10 cellular contexts compared by ENCODE assay signal in the genomic region with DNA sequence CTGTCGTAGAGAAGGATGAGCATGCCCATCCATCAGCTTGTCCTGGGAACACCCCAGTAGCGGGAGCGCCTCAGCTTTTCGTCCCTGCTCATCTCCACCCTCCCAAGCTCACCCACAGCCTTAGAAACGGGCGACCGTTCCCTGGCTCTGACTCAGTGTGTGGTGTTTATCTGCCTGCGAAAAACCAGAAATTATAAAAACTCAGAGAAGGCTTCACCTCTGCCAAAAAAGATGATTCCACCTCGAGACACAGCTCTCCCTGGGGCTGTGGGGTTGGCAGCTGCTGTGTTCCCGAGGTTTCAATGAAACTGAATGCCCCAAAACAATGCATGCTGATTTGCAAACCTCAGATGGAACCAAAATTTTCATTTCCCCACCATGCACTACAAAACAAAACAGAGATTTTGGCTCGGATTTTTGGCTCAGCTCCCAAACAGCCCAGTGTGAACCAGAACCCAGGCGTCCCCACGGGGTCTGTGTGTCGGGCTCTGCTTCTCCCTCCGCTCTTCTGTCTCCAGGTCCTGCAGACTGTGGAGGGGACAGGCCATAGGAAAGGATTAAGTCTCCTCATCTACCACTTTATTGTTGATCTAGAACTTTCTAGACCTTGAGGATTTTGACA.
DNase-seq lines count a peak whose midpoint lies in the region; ATAC-seq, FAIRE-seq and TF ChIP-seq lines count a peak whose summit lies in the region.
"Had no signal": no experiment of that assay in that cellular context is flagged by ENCODE, and none has a peak within 500 bp of the region (broad histone marks: within the 10 kb centered on the region; RNA-seq: fewer than 3 reads in every experiment).

No MANE protein-coding gene starts in this region.

- H3K4me2 ChIP-seq in H1 (ENCODE audit: insufficient read depth in 1 of 2, low read depth in 2 of 2, low read length in 2 of 2), result no peak overlapping the region

- H4K91ac ChIP-seq in H1 (replicated peaks; ENCODE audit: insufficient read length, low read length), result no peak overlapping the region

- H2AFZ ChIP-seq in ACC112 (ENCODE audit: low read length, unreplicated experiment) (peak overlapping the region; percentile 96), H1 (ENCODE audit: low read length) (peak overlapping the region; percentile 93; the same call in 1 of the 2 replicates)

- no peak overlapping the region for H3K4ac ChIP-seq in H1 (replicated peaks; ENCODE audit: insufficient read length, low read depth, low read length)

- TF ChIP-seq RAD21 in H1 (IDR thresholded peaks at IDR 0.05 in 1 of 2, conservative IDR thresholded peaks at IDR 0.05 in 1 of 2; ENCODE audit: low read depth in 2 of 2, low read length in 2 of 2), result no peak

- H3K9ac ChIP-seq in H1 (replicated peaks in 1 of 4; ENCODE audit: extremely low read depth in 1 of 4, low read depth in 3 of 4, low read length in 3 of 4), result no peak overlapping the region

- H3K27ac ChIP-seq in ACC112 (ENCODE audit: low read depth, low read length), result peak overlapping the region; percentile 98
- no peak overlapping the region for H3K27ac ChIP-seq in H1 (ENCODE audit: low read depth, low read length)

- no peak for TF ChIP-seq EP300 in H1 (IDR thresholded peaks at IDR 0.05; ENCODE audit: borderline replicate concordance in 1 of 2, low read depth in 2 of 2, low read length in 2 of 2)

- no peak overlapping the region for H2AK5ac ChIP-seq in H1 (ENCODE audit: low read depth, low read length)

- H3K27me3 ChIP-seq in ACC112 (ENCODE audit: insufficient read depth, low read length) (no peaks in the 10 kb centered on the region), H1 (replicated peaks in 1 of 4; ENCODE audit: control insufficient read depth in 3 of 4, extremely low read depth in 1 of 4, insufficient read depth in 3 of 4, low read length in 3 of 4) (no peaks in the 10 kb centered on the region; a peak in 1 of 7 replicates)

- no peak overlapping the region for H3K18ac ChIP-seq in H1 (ENCODE audit: extremely low read depth, low read length)

- peak overlapping the region; percentile 79 for H3K4me3 ChIP-seq in ACC112 (ENCODE audit: low read depth, low read length)
- H3K4me3 ChIP-seq in H1 (ENCODE audit: extremely low read depth in 1 of 4, insufficient read depth in 2 of 4, low read depth in 3 of 4, low read length in 4 of 4), result no peak overlapping the region

- peaks cover 10% of the 10 kb centered on the region for H3K27me3 Mint-ChIP-seq in nephron (ENCODE audit: low read depth)
- peaks cover 7% of the 10 kb centered on the region for H3K27me3 Mint-ChIP-seq in activated CD8-positive, alpha-beta memory T cell treated with anti-CD3 and anti-CD28 coated beads, Interleukin-2, amount 10 ng/mL, durations not matched to agents 7 days and 5 days
- H3K27me3 Mint-ChIP-seq in activated T-cell treated with anti-CD3 and anti-CD28 coated beads, Interleukin-2, amount 50 U/mL, for 24 hours, result no peaks in the 10 kb centered on the region

- H3K4me3 Mint-ChIP-seq in nephron, result no peak overlapping the region
- H3K4me3 Mint-ChIP-seq in activated CD8-positive, alpha-beta memory T cell treated with anti-CD3 and anti-CD28 coated beads, Interleukin-2, amount 10 ng/mL, durations not matched to agents 7 days and 5 days, result no peak overlapping the region
- no peak overlapping the region for H3K4me3 Mint-ChIP-seq in activated T-cell treated with anti-CD3 and anti-CD28 coated beads, Interleukin-2, amount 50 U/mL, for 24 hours

- H4K20me1 ChIP-seq in H1 (replicated peaks in 1 of 2; ENCODE audit: control insufficient read depth in 1 of 2, insufficient read depth in 2 of 2, low read length in 2 of 2), result no peaks in the 10 kb centered on the region

- no peak for TF ChIP-seq CTCF in H1 (IDR thresholded peaks at IDR 0.05; ENCODE audit: control extremely low read depth in 1 of 3, insufficient read depth in 1 of 3, low read depth in 1 of 3, low read length in 3 of 3)
- TF ChIP-seq CTCF in nephron (IDR thresholded peaks at IDR 0.05; ENCODE audit: unreplicated experiment in 3 of 3), result no peak

- H3K4me1 Mint-ChIP-seq in nephron, result peaks cover 44% of the 10 kb centered on the region
- H3K4me1 Mint-ChIP-seq in activated CD8-positive, alpha-beta memory T cell treated with anti-CD3 and anti-CD28 coated beads, Interleukin-2, amount 10 ng/mL, durations not matched to agents 7 days and 5 days, result peaks cover 53% of the 10 kb centered on the region
- H3K4me1 Mint-ChIP-seq in activated T-cell treated with anti-CD3 and anti-CD28 coated beads, Interleukin-2, amount 50 U/mL, for 24 hours (ENCODE audit: low read depth), result peaks cover 33% of the 10 kb centered on the region

- POLR2A ChIA-PET in H1 (lab: Charles Lee; ENCODE audit: partially characterized antibody), result interaction anchor here (0.8 kb wide), 1 partner anchor 20 kb away, joined by 3 read pairs; no protein-coding TSS in a partner anchor

- 79% methylated on average over 14 of the region's 15 CpGs; no CpG with 5 or more reads in 1 of the 2 experiments for WGBS in H1 (ENCODE audit: extremely low coverage in 1 of 2, insufficient coverage in 1 of 2, insufficient read length in 1 of 2, insufficient replicate concordance in 2 of 2, low coverage in 1 of 2, low lambda C conversion rate in 2 of 2, missing lambda C conversion rate in 1 of 2), 2 experiments

- H2BK5ac ChIP-seq in H1 (ENCODE audit: low read depth, low read length), result no peak overlapping the region

- TF ChIP-seq POLR2A in H1 (IDR thresholded peaks at IDR 0.05; ENCODE audit: control extremely low read depth in 1 of 2, low read depth in 2 of 2, low read length in 2 of 2), result no peak

- no peaks in the 10 kb centered on the region for H3K79me2 ChIP-seq in ACC112 (ENCODE audit: control insufficient read depth, insufficient read depth, low read length, unreplicated experiment)
- no peaks in the 10 kb centered on the region for H3K79me2 ChIP-seq in H1 (ENCODE audit: control insufficient read depth in 1 of 2, insufficient read depth in 2 of 2, low read length in 2 of 2)

- H4K5ac ChIP-seq in H1 (ENCODE audit: insufficient read length, low read depth, low read length), result no peak overlapping the region

- H2BK20ac ChIP-seq in H1 (ENCODE audit: low read length), result no peak overlapping the region

- CTCF ChIA-PET in H1 (lab: Charles Lee; ENCODE audit: partially characterized antibody), result interaction anchor here (0.6 to 2.9 kb wide), 5 partner anchors 9 to 196 kb away, joined by 3 to 8 read pairs (median 3); no protein-coding TSS in a partner anchor
- CTCF ChIA-PET in activated CD8-positive, alpha-beta memory T cell treated with anti-CD3 and anti-CD28 coated beads, Interleukin-2, amount 10 ng/mL, durations not matched to agents 7 days and 5 days (lab: Charles Lee), result interaction anchor here (1.2 kb wide), 1 partner anchor 26 kb away, joined by 3 read pairs; no protein-coding TSS in a partner anchor

- H3K4me1 ChIP-seq in ACC112 (ENCODE audit: control insufficient read depth, insufficient read depth, low read length, unreplicated experiment) (peaks cover 75% of the 10 kb centered on the region), H1 (replicated peaks in 1 of 4; ENCODE audit: control insufficient read depth in 3 of 4, insufficient read depth in 4 of 4, low read length in 3 of 4) (no peaks in the 10 kb centered on the region; a peak in 1 of 7 replicates)

- H3K23ac ChIP-seq in H1 (ENCODE audit: insufficient read length), result no peak overlapping the region

- H3K36me3 ChIP-seq in ACC112 (ENCODE audit: insufficient read depth, low read length) (no peaks in the 10 kb centered on the region), H1 (ENCODE audit: control insufficient read depth in 2 of 4, insufficient read depth in 4 of 4, low read length in 3 of 4) (no peaks in the 10 kb centered on the region)

- no peaks in the 10 kb centered on the region for H3K79me1 ChIP-seq in H1 (ENCODE audit: low read depth, low read length)

- ATAC-seq in activated CD8-positive, alpha-beta memory T cell treated with anti-CD3 and anti-CD28 coated beads, Interleukin-2, amount 10 ng/mL, durations not matched to agents 7 days and 5 days, result no peak
- ATAC-seq: left lobe of liver had no signal

- peak overlapping the region; percentile 43; the same call in 1 of the 2 replicates for H4K8ac ChIP-seq in H1 (ENCODE audit: extremely low read depth, insufficient read depth, low read length)

- H3K14ac ChIP-seq in H1 (ENCODE audit: insufficient read length), result no peak overlapping the region

- no peak overlapping the region for H2BK120ac ChIP-seq in H1 (replicated peaks; ENCODE audit: low read depth, low read length)

- no peaks in the 10 kb centered on the region for H3K36me3 Mint-ChIP-seq in nephron (ENCODE audit: low read depth)
- peaks cover 7% of the 10 kb centered on the region for H3K36me3 Mint-ChIP-seq in activated CD8-positive, alpha-beta memory T cell treated with anti-CD3 and anti-CD28 coated beads, Interleukin-2, amount 10 ng/mL, durations not matched to agents 7 days and 5 days
- H3K36me3 Mint-ChIP-seq in activated T-cell treated with anti-CD3 and anti-CD28 coated beads, Interleukin-2, amount 50 U/mL, for 24 hours (ENCODE audit: low read depth), result no peaks in the 10 kb centered on the region

- H3K27ac Mint-ChIP-seq in nephron, result peak overlapping the region in 2 of 3 experiments; percentile 30 to 34
- H3K27ac Mint-ChIP-seq in activated CD8-positive, alpha-beta memory T cell treated with anti-CD3 and anti-CD28 coated beads, Interleukin-2, amount 10 ng/mL, durations not matched to agents 7 days and 5 days, result no peak overlapping the region
- H3K27ac Mint-ChIP-seq in activated T-cell treated with anti-CD3 and anti-CD28 coated beads, Interleukin-2, amount 50 U/mL, for 24 hours, result no peak overlapping the region

- H3K9me3 Mint-ChIP-seq in nephron, result peaks cover 3% of the 10 kb centered on the region
- peaks cover 4% of the 10 kb centered on the region for H3K9me3 Mint-ChIP-seq in activated CD8-positive, alpha-beta memory T cell treated with anti-CD3 and anti-CD28 coated beads, Interleukin-2, amount 10 ng/mL, durations not matched to agents 7 days and 5 days (ENCODE audit: low read depth)
- no peaks in the 10 kb centered on the region for H3K9me3 Mint-ChIP-seq in activated T-cell treated with anti-CD3 and anti-CD28 coated beads, Interleukin-2, amount 50 U/mL, for 24 hours

- H2BK15ac ChIP-seq in H1 (ENCODE audit: low read length), result no peak overlapping the region

- H3K56ac ChIP-seq in H1 (replicated peaks; ENCODE audit: insufficient read length, low read depth, low read length), result no peak overlapping the region

- FAIRE-seq in H1 (lab: Jason Lieb, UNC), result no peak

- no peaks in the 10 kb centered on the region for H3K23me2 ChIP-seq in H1 (ENCODE audit: low read depth, low read length)

- DNase-seq in NCI-H446 (lab: John Stamatoyannopoulos, UW), result peak; percentile 43 to 65
- DNase-seq in H1 (ENCODE audit: low read depth in 1 of 2, low spot score in 2 of 2), result no peak
- DNase-seq in activated CD8-positive, alpha-beta memory T cell treated with anti-CD3 and anti-CD28 coated beads, Interleukin-2, amount 10 ng/mL, durations not matched to agents 7 days and 5 days, result no peak
- DNase-seq in activated T-cell treated with anti-CD3 and anti-CD28 coated beads, Interleukin-2, amount 50 U/mL, for 24 hours, result no peak
- no peak for DNase-seq in activated CD8-positive, alpha-beta memory T cell treated with anti-CD3 and anti-CD28 coated beads for 24 hours
- DNase-seq in glomerular visceral epithelial cell (ENCODE audit: extremely low spot score), result no peak
- DNase-seq: NCI-H146 had no signal

- H2BK12ac ChIP-seq in H1 (ENCODE audit: low read depth, low read length), result no peak overlapping the region

- H3K9me3 ChIP-seq in H1 (ENCODE audit: insufficient read depth in 2 of 2, low read depth in 1 of 2, low read length in 1 of 2), result no peaks in the 10 kb centered on the region; a peak in 1 of 4 replicates

Comparison
In these comparisons a context has a peak if more than half of its experiments do, and no peak if none do; other contexts are left out.
1. DNase-seq: peak in NCI-H446 (2 of 2); none in H1 (0 of 2), activated CD8-positive, alpha-beta memory T cell treated with anti-CD3 and anti-CD28 coated beads, Interleukin-2, amount 10 ng/mL, durations not matched to agents 7 days and 5 days (single experiment), activated T-cell treated with anti-CD3 and anti-CD28 coated beads, Interleukin-2, amount 50 U/mL, for 24 hours (single experiment), activated CD8-positive, alpha-beta memory T cell treated with anti-CD3 and anti-CD28 coated beads for 24 hours (single experiment) and glomerular visceral epithelial cell (single experiment).
2. H3K27ac Mint-ChIP-seq: peak in nephron (2 of 3); none in activated CD8-positive, alpha-beta memory T cell treated with anti-CD3 and anti-CD28 coated beads, Interleukin-2, amount 10 ng/mL, durations not matched to agents 7 days and 5 days (single experiment) and activated T-cell treated with anti-CD3 and anti-CD28 coated beads, Interleukin-2, amount 50 U/mL, for 24 hours (single experiment).